Comparison of ENCODE assay signal across 21 cellular contexts in the genomic region with DNA sequence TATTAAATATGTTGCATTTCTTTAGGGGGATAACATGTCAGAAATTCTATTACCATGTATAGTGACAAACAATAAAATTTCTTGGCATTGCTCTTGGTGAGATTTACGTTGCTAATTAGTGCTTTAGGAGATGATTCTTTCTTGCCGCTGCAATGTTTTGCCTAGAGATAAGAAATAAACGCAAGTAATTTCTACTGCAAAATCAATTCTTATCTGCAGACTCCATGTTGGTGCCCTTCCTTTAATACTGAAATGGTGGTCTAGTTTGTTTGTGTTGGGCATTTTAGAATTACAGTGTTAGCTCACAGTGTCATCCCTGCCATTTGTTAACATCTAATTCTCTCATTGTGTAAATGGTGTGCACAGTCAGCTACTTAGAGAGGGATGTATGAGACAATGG.
DNase-seq lines count a peak whose midpoint lies in the region; ATAC-seq, FAIRE-seq and TF ChIP-seq lines count a peak whose summit lies in the region.
"Had no signal": no experiment of that assay in that cellular context is flagged by ENCODE, and none has a peak within 500 bp of the region (broad histone marks: within the 10 kb centered on the region; RNA-seq: fewer than 3 reads in every experiment).

No MANE protein-coding gene starts in this region.

- no peak overlapping the region for H3K4me3 Mint-ChIP-seq in nephron
- H3K4me3 Mint-ChIP-seq: B cell; CD4-positive, alpha-beta T cell; CD8-positive, alpha-beta T cell had no signal

- ATAC-seq in HG03175 (IDR thresholded peaks at IDR 0.05; ENCODE audit: unreplicated experiment) = no peak
- ATAC-seq: A549; CD8-positive, alpha-beta T cell had no signal

- FAIRE-seq in D721Med (lab: Jason Lieb, UNC) = peak; percentile 81
- FAIRE-seq: A549, G401.6, GM12891, GM19239 had no signal

- TF ChIP-seq CTCF in D721Med (IDR thresholded peaks at IDR 0.05; ENCODE audit: insufficient read depth, missing control alignments) (no peak), nephron (IDR thresholded peaks at IDR 0.05; ENCODE audit: unreplicated experiment in 3 of 3) (no peak)

- H3K36me3 Mint-ChIP-seq in nephron (ENCODE audit: low read depth) = peaks cover 48% of the 10 kb centered on the region
- H3K36me3 Mint-ChIP-seq: CD8-positive, alpha-beta T cell had no signal

- no peaks in the 10 kb centered on the region for H3K27me3 Mint-ChIP-seq in nephron (ENCODE audit: low read depth)
- H3K27me3 Mint-ChIP-seq: B cell; CD4-positive, alpha-beta T cell had no signal

- H3K27ac Mint-ChIP-seq in nephron = peak overlapping the region in 2 of 3 experiments; percentile 44 to 76
- H3K27ac Mint-ChIP-seq: B cell; CD4-positive, alpha-beta T cell; CD8-positive, alpha-beta T cell had no signal

- no peaks in the 10 kb centered on the region for H3K9me3 Mint-ChIP-seq in nephron
- H3K9me3 Mint-ChIP-seq: CD8-positive, alpha-beta T cell had no signal

- DNase-seq in D721Med (ENCODE audit: insufficient read length, low spot score) (no peak), NCI-H69 (lab: John Stamatoyannopoulos, UW) (peak; percentile 38), EL (no peak)
- DNase-seq: AML-193; Caco-2; Calu3; CD4-positive, alpha-beta T cell; CD8-positive, alpha-beta T cell; DMS 273 treated with DMSO at 0.1 percent for 48 hours; DMS153; DMS53; DMS79; DND-41; GF-D8 had no signal

- peaks cover 8% of the 10 kb centered on the region for H3K4me1 Mint-ChIP-seq in nephron
- H3K4me1 Mint-ChIP-seq: B cell had no signal
